In genomic region chr2:241933175-241933911, GRCh38 we compare ENCODE assay signal across 9 cellular contexts.
DNase-seq lines count a peak whose midpoint lies in the region; ATAC-seq and TF ChIP-seq lines count a peak whose summit lies in the region.
"Had no signal": no experiment of that assay in that cellular context is flagged by ENCODE, and none has a peak within 500 bp of the region (broad histone marks: within the 10 kb centered on the region; RNA-seq: fewer than 3 reads in every experiment).

No MANE protein-coding gene starts in this region.

- H3K36me3 ChIP-seq in Loucy (ENCODE audit: insufficient read depth, low read length) (no peaks in the 10 kb centered on the region), left lung (no peaks in the 10 kb centered on the region), suprapubic skin (no peaks in the 10 kb centered on the region)

- WGBS in suprapubic skin, result 59% methylated on average over 10 of the region's 11 CpGs

- H3K9ac ChIP-seq in Loucy (ENCODE audit: low read depth, low read length, poor library complexity, severe bottlenecking), result peak overlapping the region; percentile 72

- H3K4me3 ChIP-seq in Loucy (ENCODE audit: low read length, poor library complexity, severe bottlenecking) (peak overlapping the region; percentile 49), left lung (no peak overlapping the region), suprapubic skin (no peak overlapping the region)

- peak; percentile 42 for TF ChIP-seq EP300 in suprapubic skin (IDR thresholded peaks at IDR 0.05)

- H3K27me3 ChIP-seq in Loucy (ENCODE audit: insufficient read depth, low read length, poor library complexity, severe bottlenecking), result no peaks in the 10 kb centered on the region
- H3K27me3 ChIP-seq in left lung, result peaks cover 0 to 8% of the 10 kb centered on the region in 2 donors
- H3K27me3 ChIP-seq in suprapubic skin, result no peaks in the 10 kb centered on the region

- peak; percentile 70 for DNase-seq in astrocyte of the hippocampus (ENCODE audit: low read depth, low spot score)
- no peak for DNase-seq in left lung
- DNase-seq in suprapubic skin (ENCODE audit: low spot score in 2 of 2), result peak in 1 of 2 donors; percentile 39
- no peak for DNase-seq in immature natural killer cell
- DNase-seq in activated CD4-positive, alpha-beta T cell treated with anti-CD3 and anti-CD28 coated beads, Interleukin-2, amount 50 U/mL, for 1 hour, result no peak
- DNase-seq: retina had no signal

- H3K4me2 ChIP-seq in Loucy (ENCODE audit: low read depth, low read length, poor library complexity, severe bottlenecking), result peak overlapping the region; percentile 76

- H3K27ac ChIP-seq in left lung, result no peak overlapping the region
- no peak overlapping the region for H3K27ac ChIP-seq in suprapubic skin

- H3K9me3 ChIP-seq in Loucy (ENCODE audit: insufficient read depth, low read depth, low read length) (no peaks in the 10 kb centered on the region), left lung (no peaks in the 10 kb centered on the region), suprapubic skin (no peaks in the 10 kb centered on the region)

- no peak for TF ChIP-seq POLR2A in suprapubic skin (IDR thresholded peaks at IDR 0.05)

- no peaks in the 10 kb centered on the region for H4K20me1 ChIP-seq in Loucy (ENCODE audit: insufficient read depth, low read length, poor library complexity, severe bottlenecking)

- H3K36me3 Mint-ChIP-seq in immature natural killer cell, result peaks cover 0 to 4% (median 0%) of the 10 kb centered on the region in 3 donors

- H3K27ac Mint-ChIP-seq in immature natural killer cell, result no peak overlapping the region

- peaks cover 8% of the 10 kb centered on the region; the same call in 1 of the 2 replicates for H3F3A ChIP-seq in Loucy (ENCODE audit: low read depth)

- 0 out of 2 replicates have a peak overlapping the region, but pooled peaks have one; percentile 37 for H2AFZ ChIP-seq in Loucy (ENCODE audit: low read length)

- peak; percentile 70 for ATAC-seq in left lung
- ATAC-seq in GM18502 (IDR thresholded peaks at IDR 0.05; ENCODE audit: poor library complexity, unreplicated experiment), result no peak
- ATAC-seq in GM18517 (IDR thresholded peaks at IDR 0.05; ENCODE audit: unreplicated experiment), result no peak

- peaks cover 0 to 4% (median 1%) of the 10 kb centered on the region in 3 donors for H3K27me3 Mint-ChIP-seq in immature natural killer cell (ENCODE audit: low read depth in 3 of 3)

- no peaks in the 10 kb centered on the region for H3K79me2 ChIP-seq in Loucy (ENCODE audit: insufficient read depth, low read length)

- H3K4me1 ChIP-seq in Loucy (ENCODE audit: insufficient read depth, low read length, poor library complexity, severe bottlenecking) (peaks cover 39% of the 10 kb centered on the region), left lung (no peaks in the 10 kb centered on the region), suprapubic skin (peaks cover 4% of the 10 kb centered on the region)

- peak overlapping the region in 1 of 5 donors; percentile 27 for H3K4me3 Mint-ChIP-seq in immature natural killer cell

- no peaks in the 10 kb centered on the region for H3K9me3 Mint-ChIP-seq in immature natural killer cell

- TF ChIP-seq CTCF in Loucy (conservative IDR thresholded peaks at IDR 0.05; ENCODE audit: low read length) (no peak), left lung (IDR thresholded peaks at IDR 0.05) (no peak), suprapubic skin (IDR thresholded peaks at IDR 0.05) (no peak)

- no peaks in the 10 kb centered on the region for H3K4me1 Mint-ChIP-seq in immature natural killer cell

- intact Hi-C loops in left lung (cut with DNase I), result no loop called here

- no peaks in the 10 kb centered on the region for H3K9me2 ChIP-seq in Loucy (replicated peaks; ENCODE audit: low read depth, low read length)
